Comparison of ENCODE assay signal across 8 cellular contexts in the genomic region with DNA sequence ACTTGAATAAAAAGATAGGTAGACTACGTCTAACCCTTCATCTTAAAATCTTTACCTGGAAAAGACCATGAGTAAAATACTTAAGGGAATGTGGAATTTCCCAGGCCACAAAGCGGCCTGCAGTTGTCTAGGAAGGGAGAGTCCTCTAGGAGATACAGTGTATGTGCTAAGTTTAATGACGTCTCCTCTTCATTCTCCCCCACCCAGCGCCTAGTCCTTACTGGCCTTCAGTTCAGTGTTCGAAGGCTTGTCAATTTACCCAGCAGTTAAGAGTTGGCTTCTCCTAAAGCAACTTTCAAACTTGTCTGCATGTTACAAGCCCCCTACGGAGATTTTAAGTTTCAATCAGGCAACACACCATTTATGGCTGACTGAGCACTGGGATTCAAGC. TPM values are rescaled to one million over a fixed set of nuclear protein-coding genes. Genes with fewer than 3 reads are reported as not detected.
DNase-seq lines count a peak whose midpoint lies in the region; ATAC-seq and TF ChIP-seq lines count a peak whose summit lies in the region.

No MANE protein-coding gene starts in this region.

- H3K36me3 ChIP-seq in DOHH2 (ENCODE audit: control insufficient read depth, low read length) (peaks cover 17% of the 10 kb centered on the region), brain microvascular endothelial cell (replicated peaks) (no peaks in the 10 kb centered on the region)

- H3K9me3 ChIP-seq in DOHH2 (ENCODE audit: control insufficient read depth, insufficient read depth, low read length) (no peaks in the 10 kb centered on the region), mononuclear cell (ENCODE audit: low read depth, low read length) (no peaks in the 10 kb centered on the region)

- in situ Hi-C loops in brain microvascular endothelial cell (cut with HindIII; ENCODE audit: low pct_ligation_motif_present, low sequenced_read_pairs), result no loop called here

- H3F3A ChIP-seq in DOHH2 (ENCODE audit: control insufficient read depth, insufficient read depth), result peaks cover 47% of the 10 kb centered on the region

- H3K27ac ChIP-seq in DOHH2 (ENCODE audit: low read depth, low read length) (peak overlapping the region; percentile 99), brain microvascular endothelial cell (peak overlapping the region; percentile 85)

- H3K4me1 ChIP-seq in DOHH2 (ENCODE audit: control insufficient read depth, low read length) (peaks cover 59% of the 10 kb centered on the region), mononuclear cell (ENCODE audit: insufficient read depth, low read length) (peaks cover 20% of the 10 kb centered on the region)

- no peaks in the 10 kb centered on the region for H3K9me2 ChIP-seq in DOHH2 (replicated peaks; ENCODE audit: control insufficient read depth, low read length)

- TF ChIP-seq CTCF in DOHH2 (IDR thresholded peaks at IDR 0.05; ENCODE audit: low read depth, low read length, poor library complexity, severe bottlenecking) (no peak), brain microvascular endothelial cell (IDR thresholded peaks at IDR 0.05; ENCODE audit: low read depth, low read length, missing control alignments) (no peak)

- H3K4me3 ChIP-seq in DOHH2 (ENCODE audit: low read length) (peak overlapping the region; percentile 90), brain microvascular endothelial cell (ENCODE audit: low read depth, low read length) (peak overlapping the region; percentile 78), mononuclear cell (ENCODE audit: low read length) (peak overlapping the region; percentile 82)

- ATAC-seq in GM19452 (IDR thresholded peaks at IDR 0.05; ENCODE audit: unreplicated experiment), result no peak
- no peak for ATAC-seq in HG03095 (IDR thresholded peaks at IDR 0.05; ENCODE audit: unreplicated experiment)

- H3K27me3 ChIP-seq in DOHH2 (ENCODE audit: control insufficient read depth, low read length), result no peaks in the 10 kb centered on the region
- no peaks in the 10 kb centered on the region for H3K27me3 ChIP-seq in brain microvascular endothelial cell (replicated peaks)
- no peaks in the 10 kb centered on the region for H3K27me3 ChIP-seq in mononuclear cell (ENCODE audit: insufficient read depth, low read length)

- peaks cover 9% of the 10 kb centered on the region for H3K79me2 ChIP-seq in DOHH2 (ENCODE audit: control insufficient read depth, low read length)

- H3K4me2 ChIP-seq in DOHH2 (ENCODE audit: low read length), result peak overlapping the region; percentile 61

- no peaks in the 10 kb centered on the region for H4K20me1 ChIP-seq in DOHH2 (ENCODE audit: control insufficient read depth, insufficient read depth, low read depth, low read length)

- DNase-seq in NCI-H526 treated with DMSO at 0.1 percent for 48 hours (lab: John Stamatoyannopoulos, UW) (peak; percentile 50), brain microvascular endothelial cell (peak; percentile 5), HuH-7.5 (ENCODE audit: low spot score) (no peak), medulla oblongata (ENCODE audit: extremely low spot score) (no peak)

RNA-seq across cellular contexts. Expression of a gene that starts 35.2 kb away (rescaled TPM):
- 1.5 TPM for total RNA-seq in mononuclear cell

Comparison
In these comparisons a context has a peak if more than half of its experiments do, and no peak if none do; other contexts are left out.
1. DNase-seq: peak in NCI-H526 treated with DMSO at 0.1 percent for 48 hours (single experiment) and brain microvascular endothelial cell (single experiment); none in HuH-7.5 (single experiment) and medulla oblongata (single experiment).
2. Peak in every context shown above with its lines, with median percentiles within 50 percentile points of each other: H3K4me3 ChIP-seq.